34 cellular contexts compared by ENCODE assay signal in the genomic region with DNA sequence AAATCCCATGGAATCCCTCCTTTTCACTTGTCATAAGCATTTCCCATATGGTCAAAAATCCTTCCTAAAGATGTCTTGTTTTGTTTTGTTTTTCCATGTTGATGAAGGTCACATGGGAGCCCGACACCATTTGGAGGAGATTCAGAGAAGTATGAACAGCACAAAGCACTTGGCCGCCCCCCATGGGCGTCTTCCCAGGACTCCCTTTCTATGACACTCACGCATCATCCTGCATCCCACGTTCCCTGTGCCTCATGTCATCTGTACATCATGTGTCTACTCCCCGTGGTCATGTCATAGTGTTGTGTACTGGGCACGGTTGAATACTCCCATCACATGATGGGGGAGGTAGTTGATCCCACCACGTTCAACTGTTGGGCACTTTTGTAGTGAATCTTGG. TPM values are rescaled to one million over a fixed set of nuclear protein-coding genes. Genes with fewer than 3 reads are reported as not detected.
A peak's percentile ranks its signal among the peaks of the same experiment; 100 is the strongest.
DNase-seq lines count a peak whose midpoint lies in the region; ATAC-seq, FAIRE-seq and TF ChIP-seq lines count a peak whose summit lies in the region.
"Had no signal": no experiment of that assay in that cellular context is flagged by ENCODE, and none has a peak within 500 bp of the region (broad histone marks: within the 10 kb centered on the region; RNA-seq: fewer than 3 reads in every experiment).

No MANE protein-coding gene starts in this region.

- peaks cover 2% of the 10 kb centered on the region for H3K4me1 Mint-ChIP-seq in mesothelial cell of epicardium
- peaks cover 5% of the 10 kb centered on the region for H3K4me1 Mint-ChIP-seq in progenitor cell of endocrine pancreas (ENCODE audit: low read depth)

- H3K23me2 ChIP-seq in H1 (ENCODE audit: low read depth, low read length): peaks cover 2% of the 10 kb centered on the region; the same call in 1 of the 2 replicates

- no peaks in the 10 kb centered on the region for H3K36me3 ChIP-seq in H7 (replicated peaks; ENCODE audit: control insufficient read depth, insufficient read depth, low read length)
- H3K36me3 ChIP-seq in H1 (ENCODE audit: control insufficient read depth in 2 of 4, insufficient read depth in 4 of 4, low read length in 3 of 4): no peaks in the 10 kb centered on the region
- H3K36me3 ChIP-seq in HAP-1 (replicated peaks): no peaks in the 10 kb centered on the region
- H3K36me3 ChIP-seq in sigmoid colon: no peaks in the 10 kb centered on the region
- H3K36me3 ChIP-seq: BLaER1, SJCRH30 had no signal

- peak overlapping the region; percentile 93 for H4K91ac ChIP-seq in H1 (replicated peaks; ENCODE audit: insufficient read length, low read length)

- FAIRE-seq in H1 (lab: Jason Lieb, UNC): no peak
- FAIRE-seq: A204.1, GM12891, GM19239 had no signal

- no peak overlapping the region for H2AFZ ChIP-seq in H1 (ENCODE audit: low read length)

- H3K27me3 ChIP-seq in H7 (ENCODE audit: control insufficient read depth, insufficient read depth, low read length) (no peaks in the 10 kb centered on the region), H1 (replicated peaks in 1 of 4; ENCODE audit: control insufficient read depth in 3 of 4, extremely low read depth in 1 of 4, insufficient read depth in 3 of 4, low read length in 3 of 4) (peaks cover 0 to 6% (median 0%) of the 10 kb centered on the region in 4 experiments; a peak in 2 of 7 replicates), HAP-1 (ENCODE audit: low read depth) (no peaks in the 10 kb centered on the region), sigmoid colon (peaks cover 13 to 57% (median 32%) of the 10 kb centered on the region in 3 donors)
- H3K27me3 ChIP-seq: BLaER1, SJCRH30 had no signal

- H3K9ac ChIP-seq in H1 (replicated peaks in 1 of 4; ENCODE audit: extremely low read depth in 1 of 4, low read depth in 3 of 4, low read length in 3 of 4): no peak overlapping the region
- H3K9ac ChIP-seq: BLaER1, KMS-11 had no signal

- H3K36me3 Mint-ChIP-seq in mesothelial cell of epicardium (peaks cover 16% of the 10 kb centered on the region), progenitor cell of endocrine pancreas (ENCODE audit: insufficient read depth) (peaks cover 14% of the 10 kb centered on the region)
- H3K36me3 Mint-ChIP-seq: IgD-negative memory B cell had no signal

- WGBS in H1 (ENCODE audit: extremely low coverage in 1 of 2, insufficient coverage in 1 of 2, insufficient read length in 1 of 2, insufficient replicate concordance in 2 of 2, low coverage in 1 of 2, low lambda C conversion rate in 2 of 2, missing lambda C conversion rate in 1 of 2), 2 experiments: 78% methylated on average over 8 of the region's 8 CpGs; no CpG with 5 or more reads in 1 of the 2 experiments
- 74% methylated on average over 8 of the region's 8 CpGs for WGBS in sigmoid colon, 2 donors

- H2BK120ac ChIP-seq in H1 (replicated peaks; ENCODE audit: low read depth, low read length): no peak overlapping the region

- intact Hi-C loops in sigmoid colon (cut with DNase I): no loop called here

- H3K79me2 ChIP-seq in H1 (ENCODE audit: control insufficient read depth in 1 of 2, insufficient read depth in 2 of 2, low read length in 2 of 2): no peaks in the 10 kb centered on the region

- H3K27ac Mint-ChIP-seq in mesothelial cell of epicardium (no peak overlapping the region), progenitor cell of endocrine pancreas (no peak overlapping the region)
- H3K27ac Mint-ChIP-seq: HFFc6 had no signal

- DNase-seq in H7: peak; percentile 20
- no peak for DNase-seq in H1 (ENCODE audit: low read depth in 1 of 2, low spot score in 2 of 2)
- DNase-seq in mesothelial cell of epicardium (ENCODE audit: low spot score in 2 of 2, unreplicated experiment in 2 of 2): no peak
- DNase-seq in progenitor cell of endocrine pancreas (ENCODE audit: low spot score, unreplicated experiment): no peak
- DNase-seq in HAP-1 (ENCODE audit: low spot score in 2 of 2): no peak
- DNase-seq in SW480 (ENCODE audit: low spot score): no peak
- DNase-seq in sigmoid colon: no peak
- DNase-seq: Caco-2; CD4-positive, CD25-positive, alpha-beta regulatory T cell; DMS 273 treated with DMSO at 0.1 percent for 48 hours; DMS79; EL; GDM1; H9; HFFc6; MM.1S; NCI-H2029 treated with DMSO at 0.1 percent for 48 hours; NCI-H446 treated with DMSO at 0.1 percent for 48 hours; NCI-H526; NCI-H82; NK-92 treated with Interleukin-12 subunit alpha and Interleukin-12 subunit beta, amount 100 ng/mL, for 24 hours; PC-3; SJCRH30 had no signal

- no peak overlapping the region for H2AK5ac ChIP-seq in H1 (ENCODE audit: low read depth, low read length)

- H3K79me1 ChIP-seq in H1 (ENCODE audit: low read depth, low read length): no peaks in the 10 kb centered on the region

- no peak overlapping the region for H3K23ac ChIP-seq in H1 (ENCODE audit: insufficient read length)

- H3K27ac ChIP-seq in H1 (ENCODE audit: low read depth, low read length): no peak overlapping the region
- H3K27ac ChIP-seq in sigmoid colon: no peak overlapping the region
- H3K27ac ChIP-seq: BLaER1, KMS-11, SJCRH30 had no signal

- H4K5ac ChIP-seq in H1 (ENCODE audit: insufficient read length, low read depth, low read length): no peak overlapping the region

- H3K4ac ChIP-seq in H1 (replicated peaks; ENCODE audit: insufficient read length, low read depth, low read length): peak overlapping the region; percentile 51

- no peak for TF ChIP-seq POLR2A in H1 (IDR thresholded peaks at IDR 0.05; ENCODE audit: control extremely low read depth in 1 of 2, low read depth in 2 of 2, low read length in 2 of 2)
- TF ChIP-seq POLR2A in sigmoid colon (IDR thresholded peaks at IDR 0.05): no peak

- H3K4me3 ChIP-seq in H7 (ENCODE audit: insufficient read depth, low read depth, low read length) (no peak overlapping the region), H1 (ENCODE audit: extremely low read depth in 1 of 4, insufficient read depth in 2 of 4, low read depth in 3 of 4, low read length in 4 of 4) (no peak overlapping the region), HAP-1 (no peak overlapping the region), sigmoid colon (no peak overlapping the region)
- H3K4me3 ChIP-seq: BLaER1, SJCRH30 had no signal

- POLR2A ChIA-PET in H1 (lab: Charles Lee; ENCODE audit: partially characterized antibody): interaction anchor here (0.6 to 2.7 kb wide), 5 partner anchors 9 to 25 kb away, joined by 3 to 11 read pairs (median 3); no protein-coding TSS in a partner anchor

- H3K14ac ChIP-seq in H1 (ENCODE audit: insufficient read length): no peak overlapping the region

- no peaks in the 10 kb centered on the region for H3K9me3 ChIP-seq in H1 (ENCODE audit: insufficient read depth in 2 of 2, low read depth in 1 of 2, low read length in 1 of 2)
- H3K9me3 ChIP-seq in HAP-1: no peaks in the 10 kb centered on the region
- peaks cover 3 to 12% (median 4%) of the 10 kb centered on the region in 4 donors for H3K9me3 ChIP-seq in sigmoid colon
- H3K9me3 ChIP-seq: SJCRH30 had no signal

- no peaks in the 10 kb centered on the region for H4K20me1 ChIP-seq in H1 (replicated peaks in 1 of 2; ENCODE audit: control insufficient read depth in 1 of 2, insufficient read depth in 2 of 2, low read length in 2 of 2)
- H4K20me1 ChIP-seq: BLaER1 had no signal

- TF ChIP-seq EP300 in H1 (IDR thresholded peaks at IDR 0.05; ENCODE audit: borderline replicate concordance in 1 of 2, low read depth in 2 of 2, low read length in 2 of 2): no peak
- TF ChIP-seq EP300 in sigmoid colon (IDR thresholded peaks at IDR 0.05): no peak

- CTCF ChIA-PET in H1 (lab: Charles Lee; ENCODE audit: partially characterized antibody): interaction anchor here (1.5 kb wide), 1 partner anchor 10 kb away, joined by 4 read pairs; no protein-coding TSS in a partner anchor

- no peak overlapping the region for H2BK12ac ChIP-seq in H1 (ENCODE audit: low read depth, low read length)

- H3K4me1 ChIP-seq in H1 (replicated peaks in 1 of 4; ENCODE audit: control insufficient read depth in 3 of 4, insufficient read depth in 4 of 4, low read length in 3 of 4) (peaks cover 0 to 21% (median 15%) of the 10 kb centered on the region in 4 experiments; a peak in 6 of 7 replicates), HAP-1 (no peaks in the 10 kb centered on the region), sigmoid colon (peaks cover 0 to 4% (median 0%) of the 10 kb centered on the region in 4 donors)
- H3K4me1 ChIP-seq: Caco-2, SJCRH30 had no signal

- H3K18ac ChIP-seq in H1 (ENCODE audit: extremely low read depth, low read length): no peak overlapping the region

- no peak for TF ChIP-seq CTCF in H1 (IDR thresholded peaks at IDR 0.05; ENCODE audit: control extremely low read depth in 1 of 3, insufficient read depth in 1 of 3, low read depth in 1 of 3, low read length in 3 of 3)
- TF ChIP-seq CTCF in mesothelial cell of epicardium (IDR thresholded peaks at IDR 0.05; ENCODE audit: unreplicated experiment): no peak
- no peak for TF ChIP-seq CTCF in progenitor cell of endocrine pancreas (IDR thresholded peaks at IDR 0.05; ENCODE audit: unreplicated experiment)
- no peak for TF ChIP-seq CTCF in sigmoid colon (IDR thresholded peaks at IDR 0.05)

- no peak overlapping the region for H3K4me2 ChIP-seq in H1 (ENCODE audit: insufficient read depth in 1 of 2, low read depth in 2 of 2, low read length in 2 of 2)
- H3K4me2 ChIP-seq: KMS-11 had no signal

- peaks cover 19% of the 10 kb centered on the region for H3K9me3 Mint-ChIP-seq in mesothelial cell of epicardium
- peaks cover 16% of the 10 kb centered on the region for H3K9me3 Mint-ChIP-seq in progenitor cell of endocrine pancreas (ENCODE audit: low read depth)

- 0 out of 2 replicates have a peak overlapping the region, but pooled peaks have one; percentile 66 for H2BK15ac ChIP-seq in H1 (ENCODE audit: low read length)

- H2BK5ac ChIP-seq in H1 (ENCODE audit: low read depth, low read length): no peak overlapping the region

- H3K27me3 Mint-ChIP-seq in mesothelial cell of epicardium (ENCODE audit: low read depth) (peaks cover 2% of the 10 kb centered on the region), progenitor cell of endocrine pancreas (peaks cover 3% of the 10 kb centered on the region)

- in situ Hi-C loops in HAP-1 (cut with MboI; ENCODE audit: low sequenced_read_pairs): no loop called here

- ATAC-seq in HG02870 (IDR thresholded peaks at IDR 0.05; ENCODE audit: unreplicated experiment): no peak
- ATAC-seq: PC-3, Right ventricle myocardium inferior, SK-N-SH treated with all-trans-retinoic acid at 6 μM for 48 hours had no signal

- H4K8ac ChIP-seq in H1 (ENCODE audit: extremely low read depth, insufficient read depth, low read length): no peak overlapping the region

- H3K56ac ChIP-seq in H1 (replicated peaks; ENCODE audit: insufficient read length, low read depth, low read length): no peak overlapping the region

- TF ChIP-seq RAD21 in H1 (IDR thresholded peaks at IDR 0.05 in 1 of 2, conservative IDR thresholded peaks at IDR 0.05 in 1 of 2; ENCODE audit: low read depth in 2 of 2, low read length in 2 of 2): no peak

- H3K4me3 Mint-ChIP-seq in mesothelial cell of epicardium: peak overlapping the region; percentile 69
- peak overlapping the region; percentile 77 for H3K4me3 Mint-ChIP-seq in progenitor cell of endocrine pancreas (ENCODE audit: low read depth)
- H3K4me3 Mint-ChIP-seq: HFFc6 had no signal

- no peak overlapping the region for H2BK20ac ChIP-seq in H1 (ENCODE audit: low read length)

RNA-seq across cellular contexts. Expression of a gene that starts 2.0 kb away (rescaled TPM):
- not detected in 2 replicates for total RNA-seq in H7 (2014; rRNA removed; shearing (Covaris generic))
- 0.69 and 1.2 TPM in 2 replicates for total RNA-seq in H1 (2021; fragmentation: NEBNext Ultra II Directional; extraction: Animal tissue kit (Norgen Biotek cat#: 25700))
- polyA plus RNA-seq in H1 (2011; rRNA removed) (4.3 and 6.4 TPM in 2 replicates), sigmoid colon (under 1 TPM in 1 of 3 donors, not detected in 2; 0.10 TPM)
- polyA plus RNA-seq in H1 (2011; cell fraction: cytosol; rRNA removed): 3.3 TPM
- 5.8 TPM for polyA plus RNA-seq in H1 (2011; cell fraction: nucleus; rRNA removed)
- 1.4 to 3.3 TPM (median 1.8 TPM) in 4 replicates for polyA plus RNA-seq in H1 (2012, experiment 1 of 2)
- polyA plus RNA-seq in H1 (2012, experiment 2 of 2): 1.4 TPM
- polyA plus RNA-seq in H1 (2013, experiment 1 of 2): 2.5 TPM
- polyA plus RNA-seq in H1 (2013, experiment 2 of 2): 1.8 TPM
- polyA minus RNA-seq in H1 (2011; rRNA and poly(A)+ RNA removed): not detected in 2 replicates
- not detected for polyA minus RNA-seq in H1 (2011; cell fraction: cytosol; rRNA and poly(A)+ RNA removed)
- 1.7 TPM for polyA minus RNA-seq in H1 (2011; cell fraction: nucleus; rRNA and poly(A)+ RNA removed)
- total RNA-seq in mesothelial cell of epicardium (1.7 to 3.5 TPM (median 2.9 TPM) in 3 replicates), progenitor cell of endocrine pancreas (4.8 and 6.7 TPM in 2 replicates), sigmoid colon (not detected)
- total RNA-seq: Caco-2; CD4-positive, CD25-positive, alpha-beta regulatory T cell; HFFc6; PC-3; Right ventricle myocardium inferior; RPMI7951; SJCRH30 had no signal
- polyA plus RNA-seq: AG04450; CD4-positive, CD25-positive, alpha-beta regulatory T cell; IgD-negative memory B cell had no signal

RNA-seq across cellular contexts. Expression of a gene that starts 23.2 kb away (rescaled TPM):
- 0.07 TPM in 1 of 2 replicates, not detected in the other for total RNA-seq in H7 (2014; rRNA removed; shearing (Covaris generic))
- total RNA-seq in H1 (2021; fragmentation: NEBNext Ultra II Directional; extraction: Animal tissue kit (Norgen Biotek cat#: 25700)): 5.2 and 5.3 TPM in 2 replicates
- polyA plus RNA-seq in H1 (2011; rRNA removed) (6.9 and 7.9 TPM in 2 replicates), sigmoid colon (1 to 10 TPM in 1 of 3 donors, under 1 TPM in 2; 0.46 to 2.8 (median 0.60) TPM)
- 9.2 TPM for polyA plus RNA-seq in H1 (2011; cell fraction: cytosol; rRNA removed)
- polyA plus RNA-seq in H1 (2011; cell fraction: nucleus; rRNA removed): 26.8 TPM
- 5.1 to 6.2 TPM (median 5.3 TPM) in 4 replicates for polyA plus RNA-seq in H1 (2012, experiment 1 of 2)
- 0.51 TPM for polyA plus RNA-seq in H1 (2012, experiment 2 of 2)
- polyA plus RNA-seq in H1 (2013, experiment 1 of 2): 4.7 TPM
- 4.2 TPM for polyA plus RNA-seq in H1 (2013, experiment 2 of 2)
- polyA minus RNA-seq in H1 (2011; rRNA and poly(A)+ RNA removed): 17.9 and 23.2 TPM in 2 replicates
- 7.2 TPM for polyA minus RNA-seq in H1 (2011; cell fraction: cytosol; rRNA and poly(A)+ RNA removed)
- 19.7 TPM for polyA minus RNA-seq in H1 (2011; cell fraction: nucleus; rRNA and poly(A)+ RNA removed)
- total RNA-seq in mesothelial cell of epicardium (11.6 to 12.5 TPM (median 12.3 TPM) in 3 replicates), progenitor cell of endocrine pancreas (17.3 and 17.9 TPM in 2 replicates), sigmoid colon (10 to 100 TPM in 1 of 4 donors, 1 to 10 TPM in 3; 6.1 to 10.0 (median 7.4) TPM)
- total RNA-seq: Caco-2, PC-3 had no signal

RNA-seq across cellular contexts. Expression of a gene that starts 33.2 kb away (rescaled TPM):
- total RNA-seq in H7 (2014; rRNA removed; shearing (Covaris generic)): 16.9 and 19.7 TPM in 2 replicates
- 17.5 and 19.3 TPM in 2 replicates for total RNA-seq in H1 (2021; fragmentation: NEBNext Ultra II Directional; extraction: Animal tissue kit (Norgen Biotek cat#: 25700))
- 5.2 and 10.2 TPM in 2 replicates for polyA plus RNA-seq in H1 (2011; rRNA removed)
- 12.7 TPM for polyA plus RNA-seq in H1 (2011; cell fraction: cytosol; rRNA removed)
- 14.1 TPM for polyA plus RNA-seq in H1 (2011; cell fraction: nucleus; rRNA removed)
- polyA plus RNA-seq in H1 (2012, experiment 1 of 2): 8.0 to 10.7 TPM (median 8.2 TPM) in 4 replicates
- polyA plus RNA-seq in H1 (2012, experiment 2 of 2): 1.0 TPM
- 12.1 TPM for polyA plus RNA-seq in H1 (2013, experiment 1 of 2)
- 10.8 TPM for polyA plus RNA-seq in H1 (2013, experiment 2 of 2)
- 11.3 and 11.9 TPM in 2 replicates for polyA minus RNA-seq in H1 (2011; rRNA and poly(A)+ RNA removed)
- 18.1 TPM for polyA minus RNA-seq in H1 (2011; cell fraction: cytosol; rRNA and poly(A)+ RNA removed)
- polyA minus RNA-seq in H1 (2011; cell fraction: nucleus; rRNA and poly(A)+ RNA removed): 35.9 TPM
- 41.8 to 46.2 TPM (median 45.4 TPM) in 3 replicates for total RNA-seq in mesothelial cell of epicardium
- 48.6 and 49.0 TPM in 2 replicates for total RNA-seq in progenitor cell of endocrine pancreas
- 10 to 100 TPM in 3 of 4 donors, 1 to 10 TPM in 1; 9.8 to 32.1 (median 19.0) TPM for total RNA-seq in sigmoid colon
- 1 to 10 TPM; 1.8 to 9.5 (median 3.6) TPM for polyA plus RNA-seq in sigmoid colon
